15 cellular contexts compared by ENCODE assay signal in genomic region chr11:133895551-133895950, GRCh38. TPM values are rescaled to one million over a fixed set of nuclear protein-coding genes. Genes with fewer than 3 reads are reported as not detected.
DNase-seq lines count a peak whose midpoint lies in the region; ATAC-seq and TF ChIP-seq lines count a peak whose summit lies in the region.
"Had no signal": no experiment of that assay in that cellular context is flagged by ENCODE, and none has a peak within 500 bp of the region (broad histone marks: within the 10 kb centered on the region; RNA-seq: fewer than 3 reads in every experiment).

No MANE protein-coding gene starts in this region.

- no peak overlapping the region for H3K4me2 ChIP-seq in osteoblast (ENCODE audit: insufficient read depth, low read length)

- POLR2A ChIA-PET in A673 (lab: Charles Lee; ENCODE audit: low non-redundant PET), result no interaction called here

- TF ChIP-seq POLR2A in GM18505 (IDR thresholded peaks at IDR 0.05; ENCODE audit: borderline replicate concordance, extremely low read depth, insufficient read depth, insufficient read length) (no peak), erythroblast (IDR thresholded peaks at IDR 0.05; ENCODE audit: low read length) (no peak)

- H3K27ac ChIP-seq in A673 (ENCODE audit: low read depth, low read length, poor library complexity, severe bottlenecking) (no peak overlapping the region), osteoblast (ENCODE audit: low read depth, low read length) (no peak overlapping the region)

- H3K9me3 ChIP-seq in A673 (ENCODE audit: low read depth, low read length, poor library complexity, severe bottlenecking) (no peaks in the 10 kb centered on the region), osteoblast (ENCODE audit: low read depth, low read length) (no peaks in the 10 kb centered on the region)

- no peaks in the 10 kb centered on the region for H4K20me1 ChIP-seq in osteoblast (ENCODE audit: insufficient read depth, low read length)

- DNase-seq in memory B cell (ENCODE audit: low spot score in 2 of 2) (peak in 1 of 2 donors; percentile 14), 8988T (no peak), erythroblast (lab: John Stamatoyannopoulos, UW) (no peak), A673 (ENCODE audit: low spot score) (no peak), osteoblast (ENCODE audit: insufficient read length, low spot score, missing footprints) (no peak)
- DNase-seq: activated CD4-positive, CD25-positive, alpha-beta regulatory T cell; anterior cingulate cortex; C1 segment of cervical spinal cord; foreskin melanocyte; HCEC 1CT; Kasumi-1 had no signal

- TF ChIP-seq CTCF in A673 (conservative IDR thresholded peaks at IDR 0.05; ENCODE audit: low read depth, low read length) (no peak), osteoblast (IDR thresholded peaks at IDR 0.05; ENCODE audit: extremely low read depth, low read depth, low read length) (no peak)

- H3K4me1 Mint-ChIP-seq in memory B cell, result peaks cover 24% of the 10 kb centered on the region

- no peaks in the 10 kb centered on the region for H3K9me3 Mint-ChIP-seq in memory B cell

- H2AFZ ChIP-seq in osteoblast (ENCODE audit: low read length), result no peak overlapping the region

- peaks cover 17% of the 10 kb centered on the region for H3K27me3 Mint-ChIP-seq in memory B cell

- peak overlapping the region; percentile 73 for H3K27ac Mint-ChIP-seq in memory B cell

- no peaks in the 10 kb centered on the region for H3K36me3 Mint-ChIP-seq in memory B cell

- no peaks in the 10 kb centered on the region for H3K79me2 ChIP-seq in osteoblast (ENCODE audit: insufficient read depth, low read length)

- BruUV-seq in A673 (replicated peaks; lab: Mats Ljungman, UMichigan), result no TSS peak

- no peak overlapping the region for H3K4me3 ChIP-seq in A673 (ENCODE audit: low read depth, low read length, poor library complexity, severe bottlenecking)
- H3K4me3 ChIP-seq in osteoblast (ENCODE audit: insufficient read depth, low read length), result no peak overlapping the region

- intact Hi-C loops in A673 (cut with micrococcal nuclease; ENCODE audit: unreplicated experiment), result no loop called here

- H3K36me3 ChIP-seq in A673 (ENCODE audit: insufficient read depth, low read length, poor library complexity, severe bottlenecking) (no peaks in the 10 kb centered on the region), osteoblast (ENCODE audit: insufficient read depth, low read length) (no peaks in the 10 kb centered on the region)

- no peaks in the 10 kb centered on the region for H3K27me3 ChIP-seq in A673 (replicated peaks; ENCODE audit: insufficient read depth, low read depth, low read length, poor library complexity)
- no peaks in the 10 kb centered on the region for H3K27me3 ChIP-seq in osteoblast (ENCODE audit: insufficient read depth, low read length)

- peak overlapping the region; percentile 12 for H3K4me3 Mint-ChIP-seq in memory B cell

- H3K4me1 ChIP-seq in A673 (ENCODE audit: insufficient read depth, low read length, poor library complexity, severe bottlenecking), result no peaks in the 10 kb centered on the region
- no peaks in the 10 kb centered on the region for H3K4me1 ChIP-seq in osteoblast (ENCODE audit: insufficient read depth, low read length)

- CTCF ChIA-PET in A673 (lab: Charles Lee), result no interaction called here

- ATAC-seq in GM18505 (IDR thresholded peaks at IDR 0.05; ENCODE audit: unreplicated experiment) (peak; percentile 13), GM21515 (IDR thresholded peaks at IDR 0.05; ENCODE audit: unreplicated experiment) (peak; percentile 19), HG03378 (IDR thresholded peaks at IDR 0.05; ENCODE audit: unreplicated experiment) (peak; percentile 22), memory B cell (ENCODE audit: low read depth) (peak; percentile 17)

RNA-seq across cellular contexts. Expression of gene SPATA19, which starts 50.2 kb away (rescaled TPM):
- total RNA-seq in A673 (2021) (not detected in 2 replicates), osteoblast (not detected in 2 replicates)
- total RNA-seq: myocyte had no signal
